In the genomic region with DNA sequence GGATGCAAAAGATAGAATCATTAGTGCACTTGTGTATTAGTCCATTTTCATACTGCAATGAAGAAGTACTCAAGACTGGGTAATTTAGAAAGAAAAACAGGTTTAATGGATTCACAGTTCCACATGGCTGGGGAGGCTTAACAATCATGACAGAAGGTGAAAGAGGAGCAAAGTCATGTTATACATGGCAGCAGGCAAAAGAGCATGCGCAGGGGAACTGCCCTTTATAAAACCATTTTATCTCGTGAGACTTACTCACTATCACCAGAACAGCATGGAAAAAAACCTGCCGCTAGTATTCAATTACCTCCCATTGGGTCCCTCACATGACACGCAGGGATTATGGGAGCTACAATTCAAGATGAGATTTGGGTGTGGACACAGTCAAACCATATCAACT, we compare ENCODE assay signal across 24 cellular contexts.
"Had no signal": no experiment of that assay in that cellular context is flagged by ENCODE, and none has a peak within 500 bp of the region (broad histone marks: within the 10 kb centered on the region; RNA-seq: fewer than 3 reads in every experiment).

No MANE protein-coding gene starts in this region.

- H3K36me3 ChIP-seq: stomach, suprapubic skin, thoracic aorta, thyroid gland, tibial artery, tibial nerve, transverse colon, upper lobe of left lung, upper lobe of right lung, uterus, vagina had no signal

- DNase-seq: stimulated activated CD4-positive, alpha-beta T cell treated with anti-CD3 and anti-CD28 coated beads, Interleukin-2, amount 100 ng/mL, for 48 hours; stimulated activated CD4-positive, alpha-beta T cell treated with anti-CD3 and anti-CD28 coated beads, Interleukin-4, amount 100 ng/mL, for 1 hour; stimulated activated CD4-positive, alpha-beta T cell treated with anti-CD3 and anti-CD28 coated beads, Interleukin-4, amount 100 ng/mL, for 24 hours; stimulated activated CD4-positive, alpha-beta T cell treated with anti-CD3 and anti-CD28 coated beads, Interleukin-4, amount 100 ng/mL, for 4 hours; stimulated activated CD8-positive, alpha-beta memory T cell treated with anti-CD3 and anti-CD28 coated beads, Interleukin-4, amount 100 ng/mL, for 48 hours; stimulated activated naive B cell treated with anti-CD40 and anti-IgM and Interleukin-4, amounts not matched to agents 10 μg/mL and 1 μg/mL and 100 μg/mL, for 72 hours; stimulated activated naive CD4-positive, alpha-beta T cell; stimulated activated naive CD4-positive, alpha-beta T cell treated with Interleukin-2 at 50 U/mL for 16 hours; stimulated activated naive CD8-positive, alpha-beta T cell treated with anti-CD3 and anti-CD28 coated beads, Interleukin-15, amount 100 ng/mL, for 72 hours; stimulated activated naive CD8-positive, alpha-beta T cell treated with anti-CD3 and anti-CD28 coated beads, Interleukin-15, Interleukin-2, amounts not matched to agents 100 U/mL and 50 U/mL, for 24 hours; stomach; testis; thyroid gland; tibial artery; transverse colon; upper lobe of left lung; upper lobe of right lung; uterus had no signal

- H3K4me3 ChIP-seq: stomach, suprapubic skin, testis, thoracic aorta, thyroid gland, tibial artery, tibial nerve, transverse colon, upper lobe of left lung, upper lobe of right lung, uterus, vagina had no signal

- H3K4me1 ChIP-seq: suprapubic skin, thyroid gland, tibial nerve, transverse colon, upper lobe of left lung, upper lobe of right lung had no signal

- H3K27ac ChIP-seq: stomach, suprapubic skin, testis, thoracic aorta, thyroid gland, tibial artery, tibial nerve, transverse colon, upper lobe of left lung, upper lobe of right lung, uterus, vagina had no signal

- H3K27me3 ChIP-seq: stomach, suprapubic skin, testis, thyroid gland, tibial artery, tibial nerve, transverse colon, upper lobe of left lung, upper lobe of right lung, uterus, vagina had no signal

- ATAC-seq: stimulated activated effector memory CD8-positive, alpha-beta T cell treated with anti-CD3 and anti-CD28 coated beads, Interleukin-12 subunit alpha, Interleukin-12 subunit beta, amount 100 ng/mL, for 72 hours; stimulated activated memory B cell treated with anti-CD40 and anti-IgM and Interleukin-4, amounts not matched to agents 10 μg/mL and 1 μg/mL and 100 μg/mL, for 72 hours; stimulated activated naive B cell treated with anti-CD40 and anti-IgM and Interleukin-4, amounts not matched to agents 10 μg/mL and 1 μg/mL and 100 μg/mL, for 72 hours; stimulated activated naive CD8-positive, alpha-beta T cell treated with anti-CD3 and anti-CD28 coated beads, Interleukin-15, amount 100 ng/mL, for 72 hours; stimulated activated naive CD8-positive, alpha-beta T cell treated with anti-CD3 and anti-CD28 coated beads, Interleukin-15, Interleukin-2, amounts not matched to agents 100 U/mL and 50 U/mL, for 24 hours; upper lobe of right lung had no signal

- H3K9me3 ChIP-seq: stomach, suprapubic skin, testis, thoracic aorta, thyroid gland, tibial artery, tibial nerve, transverse colon, upper lobe of left lung, upper lobe of right lung, uterus, vagina had no signal
